ENCODE assay signal across 1 cellular context in the genomic region with DNA sequence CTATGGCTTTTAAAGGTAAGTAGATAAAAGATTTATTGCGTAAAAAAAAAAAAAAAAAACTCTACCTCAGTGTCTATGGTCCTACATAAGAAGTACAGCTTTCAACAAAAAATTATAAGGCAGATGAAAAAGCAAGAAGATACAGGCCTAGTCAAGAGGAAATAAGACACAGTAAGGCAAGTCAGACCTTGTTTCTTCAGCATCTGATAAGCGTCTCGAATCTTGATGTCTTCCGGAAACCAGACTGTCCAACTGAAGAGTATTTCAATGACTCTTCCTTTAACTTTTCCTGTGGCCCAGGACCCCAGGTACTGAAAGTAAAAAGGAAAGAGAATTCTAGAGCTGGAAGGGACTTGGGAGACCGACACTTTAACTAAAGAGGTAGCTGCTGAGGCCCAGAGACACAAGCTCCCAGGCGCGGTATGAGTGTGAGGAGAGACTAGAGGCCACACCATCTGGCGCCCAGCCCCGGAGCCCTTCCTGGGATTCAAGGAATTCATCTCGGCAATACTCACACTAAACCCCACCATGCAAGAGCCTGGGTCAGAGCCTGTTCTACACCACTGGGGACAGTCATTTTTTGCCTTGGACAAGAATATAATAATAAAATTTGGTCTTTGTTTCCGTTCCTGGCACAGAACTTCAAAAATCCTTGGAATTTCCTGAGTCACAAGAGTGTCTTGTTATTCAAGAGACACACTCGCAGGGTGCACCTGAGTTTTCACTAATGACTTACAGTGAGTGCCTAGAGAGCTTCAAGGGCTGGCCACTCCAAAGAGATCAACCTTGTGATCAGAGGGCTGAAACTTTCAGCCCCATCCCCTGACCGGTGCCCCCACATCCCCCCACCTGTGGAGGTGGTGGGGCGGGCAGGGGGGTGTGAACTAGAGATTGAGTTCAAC.
TF ChIP-seq lines count a peak whose summit lies in the region.

No MANE protein-coding gene starts in this region.

TF ChIP-seq in endothelial cell of umbilical vein, 7 proteins besides CTCF, POLR2A, EP300 and RAD21:
- TF ChIP-seq, protein P1, sequence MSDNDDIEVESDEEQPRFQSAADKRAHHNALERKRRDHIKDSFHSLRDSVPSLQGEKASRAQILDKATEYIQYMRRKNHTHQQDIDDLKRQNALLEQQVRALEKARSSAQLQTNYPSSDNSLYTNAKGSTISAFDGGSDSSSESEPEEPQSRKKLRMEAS (IDR thresholded peaks at IDR 0.05; ENCODE audit: insufficient read depth, insufficient read length) = no peak
- TF ChIP-seq JUN (IDR thresholded peaks at IDR 0.05; ENCODE audit: borderline replicate concordance, insufficient read depth, insufficient read length, low read depth) = peak; percentile 44
- TF ChIP-seq POLR2AphosphoS5 (IDR thresholded peaks at IDR 0.05; ENCODE audit: insufficient read depth, low read depth, low read length) = peak; percentile 53
